Comparison of ENCODE assay signal across 9 cellular contexts in the genomic region with DNA sequence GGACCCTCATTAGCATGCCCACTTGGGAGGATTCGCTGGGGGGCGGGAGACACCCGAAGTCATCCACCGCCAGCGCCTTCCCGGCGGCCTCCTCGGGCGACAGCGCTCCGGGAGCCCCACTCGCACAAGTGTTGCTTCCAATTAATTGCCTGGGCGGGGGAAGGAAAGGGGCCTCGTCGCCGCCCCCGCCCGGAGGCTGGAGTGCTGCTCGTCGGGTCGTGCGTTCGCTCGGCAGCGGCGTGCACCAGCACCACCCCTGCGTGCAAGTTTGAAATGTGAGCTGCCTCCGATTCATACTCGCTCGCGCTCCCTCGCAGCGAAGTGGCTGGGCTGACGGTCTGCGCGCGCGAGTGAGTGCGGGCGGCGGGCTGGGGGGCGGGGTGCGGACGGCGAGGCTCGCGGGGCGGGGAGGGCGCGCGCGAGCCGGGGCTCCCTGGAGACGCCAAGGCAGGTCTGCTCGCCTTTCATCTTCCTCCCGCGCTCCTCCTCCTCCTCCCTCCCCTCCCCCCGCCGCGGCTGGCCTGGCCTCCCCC.
A peak's percentile ranks its signal among the peaks of the same experiment; 100 is the strongest.
DNase-seq lines count a peak whose midpoint lies in the region; ATAC-seq, FAIRE-seq and TF ChIP-seq lines count a peak whose summit lies in the region.
"Had no signal": no experiment of that assay in that cellular context is flagged by ENCODE, and none has a peak within 500 bp of the region (broad histone marks: within the 10 kb centered on the region; RNA-seq: fewer than 3 reads in every experiment).

No MANE protein-coding gene starts in this region.

- no peak overlapping the region for H2AFZ ChIP-seq in HepG2 (ENCODE audit: low read length)

- no peaks in the 10 kb centered on the region for H3K27me3 ChIP-seq in HepG2 (ENCODE audit: control insufficient read depth in 1 of 2, insufficient read depth in 2 of 2, low read length in 2 of 2)

- H3K36me3 ChIP-seq in HepG2 (replicated peaks in 1 of 2; ENCODE audit: control insufficient read depth in 1 of 2, insufficient read depth in 2 of 2, low read length in 2 of 2), result peaks cover 8 to 45% of the 10 kb centered on the region in 2 experiments; a peak in 3 of 5 replicates

- H3K4me2 ChIP-seq in HepG2 (ENCODE audit: low read depth, low read length), result no peak overlapping the region

- peak overlapping the region; percentile 74 for H3K4me3 Mint-ChIP-seq in activated CD4-positive, alpha-beta T cell treated with anti-CD3 and anti-CD28 coated beads for 36 hours

- peak overlapping the region; percentile 52 for H3K27ac Mint-ChIP-seq in activated CD4-positive, alpha-beta T cell treated with anti-CD3 and anti-CD28 coated beads for 36 hours

- TF ChIP-seq RAD21 in HepG2 (CRISPR knock-in tag; IDR thresholded peaks at IDR 0.05), result no peak

- H3K4me1 Mint-ChIP-seq in activated CD4-positive, alpha-beta T cell treated with anti-CD3 and anti-CD28 coated beads for 36 hours, result peaks cover 55% of the 10 kb centered on the region

- TF ChIP-seq EP300 in HepG2 (IDR thresholded peaks at IDR 0.05; ENCODE audit: low read depth in 2 of 2, low read length in 2 of 2), result no peak
- no peak for TF ChIP-seq EP300 in HepG2 (CRISPR knock-in tag; IDR thresholded peaks at IDR 0.05; ENCODE audit: borderline replicate concordance)

- no peak for TF ChIP-seq POLR2A in HepG2 (IDR thresholded peaks at IDR 0.05; ENCODE audit: insufficient read depth in 1 of 2, low read depth in 2 of 2, low read length in 2 of 2)

- no peak for FAIRE-seq in HepG2 (lab: Jason Lieb, UNC)

- DNase-seq in DMS153 treated with DMSO at 0.1 percent for 48 hours (lab: John Stamatoyannopoulos, UW; ENCODE audit: unreplicated experiment) (peak; percentile 30), NCI-H1105 treated with DMSO at 0.1 percent for 48 hours (lab: John Stamatoyannopoulos, UW) (peak; percentile 45), dedifferentiated amniotic fluid mesenchymal stem cell (ENCODE audit: extremely low spot score) (peak; percentile 77), HepG2 (ENCODE audit: low spot score) (no peak), SHP77 treated with DMSO at 0.1 percent for 48 hours (lab: John Stamatoyannopoulos, UW) (no peak)
- DNase-seq in activated CD4-positive, alpha-beta T cell treated with anti-CD3 and anti-CD28 coated beads for 36 hours, result peak; percentile 85
- DNase-seq in stimulated activated CD4-positive, alpha-beta T cell treated with anti-CD3 and anti-CD28 coated beads, Interleukin-4, amount 100 ng/mL, for 4 hours, result peak; percentile 53

- peaks cover 15% of the 10 kb centered on the region for H3K36me3 Mint-ChIP-seq in activated CD4-positive, alpha-beta T cell treated with anti-CD3 and anti-CD28 coated beads for 36 hours (ENCODE audit: low read depth)

- H4K20me1 ChIP-seq in HepG2 (ENCODE audit: insufficient read depth, low read length), result peaks cover 33% of the 10 kb centered on the region; the same call in 1 of the 2 replicates

- peaks cover 2% of the 10 kb centered on the region for H3K79me2 ChIP-seq in HepG2 (ENCODE audit: insufficient read depth, low read length)

- intact Hi-C loops in activated CD4-positive, alpha-beta T cell treated with anti-CD3 and anti-CD28 coated beads for 36 hours (cut with DNase I, micrococcal nuclease), result loop anchor here (1.0 to 2.0 kb wide), 9 partner anchors 43 to 1214 kb away; partner anchors contain the start of genes POLR3A (in 1 of the 2), PPIF (in 1 of the 2), TMEM254 (in 1 of the 2) and ZCCHC24 (in 1 of the 2)
- intact Hi-C loops in HepG2 (cut with micrococcal nuclease; ENCODE audit: unreplicated experiment), result no loop called here

- TF ChIP-seq CTCF in HepG2 (CRISPR knock-in tag; IDR thresholded peaks at IDR 0.05), result no peak

- BruUV-seq in HepG2 (replicated peaks; lab: Mats Ljungman, UMichigan), result no TSS peak

- no peak overlapping the region for H3K9ac ChIP-seq in HepG2 (ENCODE audit: insufficient read depth, low read depth, low read length)

- no peak overlapping the region for H3K27ac ChIP-seq in HepG2 (ENCODE audit: extremely low read length, insufficient read depth, low read length)

- ATAC-seq in GM21529 (IDR thresholded peaks at IDR 0.05; ENCODE audit: unreplicated experiment), result peak; percentile 17
- ATAC-seq in activated CD4-positive, alpha-beta T cell treated with anti-CD3 and anti-CD28 coated beads for 36 hours, result peak; percentile 50
- ATAC-seq in HepG2, result no peak
- ATAC-seq: Panc1 had no signal

- H3K27me3 Mint-ChIP-seq in activated CD4-positive, alpha-beta T cell treated with anti-CD3 and anti-CD28 coated beads for 36 hours, result no peaks in the 10 kb centered on the region

- in situ Hi-C loops in HepG2 (cut with HindIII; ENCODE audit: extremely low pct_ligation_motif_present, low pct_unique_long_range_greater_than_20kb), result no loop called here

- 98% methylated on average over 60 of the region's 60 CpGs for WGBS in HepG2 (ENCODE audit: low lambda C conversion rate)

- no peaks in the 10 kb centered on the region for H3K9me3 ChIP-seq in HepG2 (ENCODE audit: low read length)

- CTCF ChIA-PET in activated CD4-positive, alpha-beta T cell treated with anti-CD3 and anti-CD28 coated beads for 36 hours (lab: Charles Lee), result interaction anchor here (0.6 to 1.0 kb wide), 2 partner anchors 106 to 107 kb away, joined by 3 read pairs; no protein-coding TSS in a partner anchor
- CTCF ChIA-PET in HepG2 (lab: Yijun Ruan, JAX; ENCODE audit: low intra/inter-chr PET ratio, low total read pairs), result no interaction called here

- H3K4me1 ChIP-seq in HepG2 (ENCODE audit: insufficient read depth, low read length), result no peaks in the 10 kb centered on the region

- no peaks in the 10 kb centered on the region for H3K9me3 Mint-ChIP-seq in activated CD4-positive, alpha-beta T cell treated with anti-CD3 and anti-CD28 coated beads for 36 hours (ENCODE audit: low read depth)

- POLR2A ChIA-PET in activated CD4-positive, alpha-beta T cell treated with anti-CD3 and anti-CD28 coated beads for 36 hours (lab: Charles Lee), result interaction anchor here (0.9 to 1.4 kb wide), 3 partner anchors 42 to 93 kb away, joined by 3 read pairs; no protein-coding TSS in a partner anchor
- POLR2A ChIA-PET in HepG2 (lab: Yijun Ruan, JAX), result no interaction called here

- H3K4me3 ChIP-seq in HepG2 (replicated peaks in 1 of 3; ENCODE audit: insufficient read depth in 1 of 3, low read depth in 2 of 3, low read length in 3 of 3), result no peak overlapping the region

TF ChIP-seq in HepG2, 621 proteins besides CTCF, POLR2A, EP300 and RAD21 (continues in another document):
- TF ChIP-seq FOXC1 (CRISPR knock-in tag; IDR thresholded peaks at IDR 0.05; ENCODE audit: borderline replicate concordance) (no peak), CSRNP1 (CRISPR knock-in tag; IDR thresholded peaks at IDR 0.05) (no peak), AGO2 (optimal IDR thresholded peaks at IDR 0.05; ENCODE audit: low read depth, low read length) (peak; percentile 12), ZNF230 (CRISPR knock-in tag; IDR thresholded peaks at IDR 0.05) (no peak), KLF16 (CRISPR knock-in tag; IDR thresholded peaks at IDR 0.05) (no peak), ZNF451 (CRISPR knock-in tag; IDR thresholded peaks at IDR 0.05) (no peak)
- TF ChIP-seq, protein P1, sequence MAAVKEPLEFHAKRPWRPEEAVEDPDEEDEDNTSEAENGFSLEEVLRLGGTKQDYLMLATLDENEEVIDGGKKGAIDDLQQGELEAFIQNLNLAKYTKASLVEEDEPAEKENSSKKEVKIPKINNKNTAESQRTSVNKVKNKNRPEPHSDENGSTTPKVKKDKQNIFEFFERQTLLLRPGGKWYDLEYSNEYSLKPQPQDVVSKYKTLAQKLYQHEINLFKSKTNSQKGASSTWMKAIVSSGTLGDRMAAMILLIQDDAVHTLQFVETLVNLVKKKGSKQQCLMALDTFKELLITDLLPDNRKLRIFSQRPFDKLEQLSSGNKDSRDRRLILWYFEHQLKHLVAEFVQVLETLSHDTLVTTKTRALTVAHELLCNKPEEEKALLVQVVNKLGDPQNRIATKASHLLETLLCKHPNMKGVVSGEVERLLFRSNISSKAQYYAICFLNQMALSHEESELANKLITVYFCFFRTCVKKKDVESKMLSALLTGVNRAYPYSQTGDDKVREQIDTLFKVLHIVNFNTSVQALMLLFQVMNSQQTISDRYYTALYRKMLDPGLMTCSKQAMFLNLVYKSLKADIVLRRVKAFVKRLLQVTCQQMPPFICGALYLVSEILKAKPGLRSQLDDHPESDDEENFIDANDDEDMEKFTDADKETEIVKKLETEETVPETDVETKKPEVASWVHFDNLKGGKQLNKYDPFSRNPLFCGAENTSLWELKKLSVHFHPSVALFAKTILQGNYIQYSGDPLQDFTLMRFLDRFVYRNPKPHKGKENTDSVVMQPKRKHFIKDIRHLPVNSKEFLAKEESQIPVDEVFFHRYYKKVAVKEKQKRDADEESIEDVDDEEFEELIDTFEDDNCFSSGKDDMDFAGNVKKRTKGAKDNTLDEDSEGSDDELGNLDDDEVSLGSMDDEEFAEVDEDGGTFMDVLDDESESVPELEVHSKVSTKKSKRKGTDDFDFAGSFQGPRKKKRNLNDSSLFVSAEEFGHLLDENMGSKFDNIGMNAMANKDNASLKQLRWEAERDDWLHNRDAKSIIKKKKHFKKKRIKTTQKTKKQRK (IDR thresholded peaks at IDR 0.05; ENCODE audit: low read length), result no peak
- TF ChIP-seq, protein P2, sequence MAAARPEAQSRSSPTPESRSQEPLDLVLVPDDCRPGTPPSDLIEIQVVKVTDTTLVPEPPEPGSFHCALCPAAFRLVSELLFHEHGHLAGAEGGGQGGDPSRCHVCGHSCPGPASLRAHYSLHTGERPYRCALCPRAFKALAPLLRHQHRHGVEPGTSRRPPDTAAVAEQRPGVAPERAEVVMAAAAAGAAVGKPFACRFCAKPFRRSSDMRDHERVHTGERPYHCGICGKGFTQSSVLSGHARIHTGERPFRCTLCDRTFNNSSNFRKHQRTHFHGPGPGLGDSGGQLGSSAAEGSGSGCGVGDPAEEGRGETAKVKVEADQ (CRISPR knock-in tag; IDR thresholded peaks at IDR 0.05; ENCODE audit: borderline replicate concordance), result no peak

Comparison
In these comparisons a context has a peak if more than half of its experiments do, and no peak if none do; other contexts are left out.
1. DNase-seq: peak in DMS153 treated with DMSO at 0.1 percent for 48 hours (single experiment), NCI-H1105 treated with DMSO at 0.1 percent for 48 hours (single experiment), activated CD4-positive, alpha-beta T cell treated with anti-CD3 and anti-CD28 coated beads for 36 hours (single experiment), dedifferentiated amniotic fluid mesenchymal stem cell (single experiment) and stimulated activated CD4-positive, alpha-beta T cell treated with anti-CD3 and anti-CD28 coated beads, Interleukin-4, amount 100 ng/mL, for 4 hours (2 of 2); none in HepG2 (single experiment) and SHP77 treated with DMSO at 0.1 percent for 48 hours (single experiment).